In genomic region chr5:3051400-3051799, GRCh38 we compare ENCODE assay signal across 19 cellular contexts.
DNase-seq lines count a peak whose midpoint lies in the region.
"Had no signal": no experiment of that assay in that cellular context is flagged by ENCODE, and none has a peak within 500 bp of the region (broad histone marks: within the 10 kb centered on the region; RNA-seq: fewer than 3 reads in every experiment).

No MANE protein-coding gene starts in this region.

- H2AK5ac ChIP-seq in neuronal stem cell (ENCODE audit: low read depth, low read length), result peak overlapping the region; percentile 28

- no peaks in the 10 kb centered on the region for H3K9me2 ChIP-seq in Karpas-422 (replicated peaks; ENCODE audit: insufficient read depth, low read length)

- H4K20me1 ChIP-seq in Karpas-422 (ENCODE audit: insufficient read depth, low read depth, low read length), result no peaks in the 10 kb centered on the region
- H4K20me1 ChIP-seq: BLaER1 treated with 17β-estradiol and CSF1 and Interleukin-3, amounts not matched to agents 10 nM and 100 nM had no signal

- H3K27me3 ChIP-seq in Karpas-422 (ENCODE audit: low read length) (no peaks in the 10 kb centered on the region), neuronal stem cell (ENCODE audit: control insufficient read depth in 3 of 3, insufficient read depth in 3 of 3, low read depth in 1 of 3, low read length in 3 of 3) (no peaks in the 10 kb centered on the region)
- H3K27me3 ChIP-seq: BLaER1 treated with 17β-estradiol and CSF1 and Interleukin-3, amounts not matched to agents 10 nM and 100 nM had no signal

- H3K9me3 ChIP-seq in Karpas-422 (ENCODE audit: low read length), result peaks cover 7% of the 10 kb centered on the region
- peaks cover 0 to 2% of the 10 kb centered on the region in 2 donors for H3K9me3 ChIP-seq in neuronal stem cell (replicated peaks in 1 of 2; ENCODE audit: control insufficient read depth in 2 of 2, insufficient read depth in 1 of 2, low read depth in 1 of 2, low read length in 2 of 2)
- H3K9me3 ChIP-seq: A549, Caco-2 had no signal

- H3K4me1 ChIP-seq in Karpas-422 (ENCODE audit: low read length) (no peaks in the 10 kb centered on the region), neuronal stem cell (ENCODE audit: control insufficient read depth in 2 of 2, insufficient read depth in 1 of 2, low read depth in 1 of 2, low read length in 2 of 2) (peaks cover 0 to 1% of the 10 kb centered on the region in 2 donors)
- H3K4me1 ChIP-seq: A549, Caco-2 had no signal

- H3K14ac ChIP-seq in neuronal stem cell (ENCODE audit: low read length), result no peak overlapping the region

- H3K36me3 ChIP-seq in Karpas-422 (ENCODE audit: insufficient read depth, low read length) (no peaks in the 10 kb centered on the region), neuronal stem cell (replicated peaks in 1 of 2; ENCODE audit: control insufficient read depth in 2 of 2, insufficient read depth in 2 of 2, low read length in 2 of 2) (no peaks in the 10 kb centered on the region)
- H3K36me3 ChIP-seq: BLaER1 treated with 17β-estradiol and CSF1 and Interleukin-3, amounts not matched to agents 10 nM and 100 nM had no signal

- H3K4me3 ChIP-seq in Karpas-422 (ENCODE audit: low read length) (no peak overlapping the region), neuronal stem cell (ENCODE audit: low read length in 2 of 2) (no peak overlapping the region)
- H3K4me3 ChIP-seq: A549; BLaER1 treated with 17β-estradiol and CSF1 and Interleukin-3, amounts not matched to agents 10 nM and 100 nM had no signal

- peak; percentile 16 for DNase-seq in Daoy (ENCODE audit: low read depth)
- peak; percentile 4 for DNase-seq in Karpas-422
- no peak for DNase-seq in neuronal stem cell (ENCODE audit: low spot score)
- no peak for DNase-seq in NCI-H1092 treated with DMSO at 0.1 percent for 48 hours (lab: John Stamatoyannopoulos, UW)
- DNase-seq in NCI-H82 (lab: John Stamatoyannopoulos, UW), result no peak
- no peak for DNase-seq in DMS153 treated with DMSO at 0.1 percent for 48 hours (lab: John Stamatoyannopoulos, UW; ENCODE audit: unreplicated experiment)
- DNase-seq: AML-193; Caco-2; Calu3; CD4-positive, alpha-beta T cell; CD8-positive, alpha-beta T cell; DMS53; DMS79; DND-41; GF-D8 had no signal

- H3K9ac ChIP-seq in Karpas-422 (ENCODE audit: low read length) (no peak overlapping the region), neuronal stem cell (ENCODE audit: low read depth, low read length, poor library complexity) (no peak overlapping the region)
- H3K9ac ChIP-seq: BLaER1 treated with 17β-estradiol and CSF1 and Interleukin-3, amounts not matched to agents 10 nM and 100 nM had no signal

- no peak overlapping the region for H3K4ac ChIP-seq in neuronal stem cell (ENCODE audit: low read length)

- H4K8ac ChIP-seq in neuronal stem cell (ENCODE audit: low read depth, low read length), result no peak overlapping the region

- H2BK15ac ChIP-seq in neuronal stem cell (ENCODE audit: low read length), result no peak overlapping the region

- H2BK12ac ChIP-seq in neuronal stem cell (ENCODE audit: low read length), result no peak overlapping the region

- no peak overlapping the region for H3K23ac ChIP-seq in neuronal stem cell (ENCODE audit: low read depth, low read length, poor library complexity)

- no peak overlapping the region for H2BK5ac ChIP-seq in neuronal stem cell (ENCODE audit: low read length)

- H4K91ac ChIP-seq in neuronal stem cell (ENCODE audit: low read depth, low read length, poor library complexity), result no peak overlapping the region

- no peak overlapping the region for H3K27ac ChIP-seq in Karpas-422 (ENCODE audit: low read length)
- H3K27ac ChIP-seq in neuronal stem cell (replicated peaks; ENCODE audit: low read length), result no peak overlapping the region
- H3K27ac ChIP-seq: 22Rv1; A549; BLaER1 treated with 17β-estradiol and CSF1 and Interleukin-3, amounts not matched to agents 10 nM and 100 nM; C4-2B had no signal

- H3K79me1 ChIP-seq in neuronal stem cell (ENCODE audit: low read depth, low read length), result no peaks in the 10 kb centered on the region

- no peaks in the 10 kb centered on the region for H3K79me2 ChIP-seq in Karpas-422 (ENCODE audit: low read length)

- H3K4me2 ChIP-seq in Karpas-422 (ENCODE audit: low read depth, low read length, poor library complexity, severe bottlenecking) (no peak overlapping the region), neuronal stem cell (ENCODE audit: insufficient read depth, low read length, poor library complexity, severe bottlenecking) (no peak overlapping the region)
- H3K4me2 ChIP-seq: A549; BLaER1 treated with 17β-estradiol and CSF1 and Interleukin-3, amounts not matched to agents 10 nM and 100 nM had no signal

- H2AFZ ChIP-seq in Karpas-422 (ENCODE audit: low read length) (no peak overlapping the region), neuronal stem cell (ENCODE audit: low read length) (no peak overlapping the region)

- H2BK120ac ChIP-seq in neuronal stem cell (ENCODE audit: low read depth, low read length), result no peak overlapping the region

- H3K18ac ChIP-seq in neuronal stem cell (ENCODE audit: low read length), result peak overlapping the region; percentile 58

- no CpG with 5 or more reads among the region's 16 CpGs for whole genome bisulfite sequencing in neuronal stem cell (ENCODE audit: extremely low coverage in 2 of 2, insufficient read length in 2 of 2, insufficient replicate concordance in 1 of 2), 2 donors

Comparison
In these comparisons a context has a peak if more than half of its experiments do, and no peak if none do; other contexts are left out.
1. DNase-seq: peak in Daoy (single experiment) and Karpas-422 (single experiment); none in neuronal stem cell (single experiment), NCI-H1092 treated with DMSO at 0.1 percent for 48 hours (single experiment), NCI-H82 (single experiment) and DMS153 treated with DMSO at 0.1 percent for 48 hours (single experiment).